ENCODE assay signal across 2 cellular contexts in the genomic region with DNA sequence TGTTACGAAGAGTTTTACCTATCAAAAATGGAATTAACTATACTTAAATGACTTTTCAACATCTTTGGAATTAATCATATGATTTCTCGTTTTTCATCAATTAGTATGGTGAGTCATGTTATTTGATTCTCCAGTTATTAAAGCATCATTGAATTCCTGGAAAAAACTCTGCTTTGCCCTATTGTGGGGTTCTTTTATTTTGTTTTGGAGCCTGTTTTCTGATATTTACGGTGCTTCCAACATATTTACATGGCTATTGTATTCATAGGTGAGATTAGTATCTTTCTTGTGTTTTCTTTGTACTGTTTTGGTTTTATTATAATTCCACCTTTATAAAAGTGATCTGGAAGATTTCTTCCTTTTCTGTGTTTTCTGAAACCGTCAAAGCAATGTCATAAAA.
TF ChIP-seq lines count a peak whose summit lies in the region.

No MANE protein-coding gene starts in this region.

TF ChIP-seq in HepG2, 621 proteins besides CTCF, POLR2A, EP300 and RAD21:
- TF ChIP-seq ZNF292 (CRISPR knock-in tag; IDR thresholded peaks at IDR 0.05; ENCODE audit: borderline replicate concordance, low read depth) (no peak), GZF1 (CRISPR knock-in tag; IDR thresholded peaks at IDR 0.05) (peak; percentile 78; the same call in 1 of the 2 replicates), PHF8 (CRISPR knock-in tag; IDR thresholded peaks at IDR 0.05) (no peak)

TF ChIP-seq in H1, 55 proteins besides CTCF, POLR2A, EP300 and RAD21 (continued from another document):
- TF ChIP-seq, protein P1, sequence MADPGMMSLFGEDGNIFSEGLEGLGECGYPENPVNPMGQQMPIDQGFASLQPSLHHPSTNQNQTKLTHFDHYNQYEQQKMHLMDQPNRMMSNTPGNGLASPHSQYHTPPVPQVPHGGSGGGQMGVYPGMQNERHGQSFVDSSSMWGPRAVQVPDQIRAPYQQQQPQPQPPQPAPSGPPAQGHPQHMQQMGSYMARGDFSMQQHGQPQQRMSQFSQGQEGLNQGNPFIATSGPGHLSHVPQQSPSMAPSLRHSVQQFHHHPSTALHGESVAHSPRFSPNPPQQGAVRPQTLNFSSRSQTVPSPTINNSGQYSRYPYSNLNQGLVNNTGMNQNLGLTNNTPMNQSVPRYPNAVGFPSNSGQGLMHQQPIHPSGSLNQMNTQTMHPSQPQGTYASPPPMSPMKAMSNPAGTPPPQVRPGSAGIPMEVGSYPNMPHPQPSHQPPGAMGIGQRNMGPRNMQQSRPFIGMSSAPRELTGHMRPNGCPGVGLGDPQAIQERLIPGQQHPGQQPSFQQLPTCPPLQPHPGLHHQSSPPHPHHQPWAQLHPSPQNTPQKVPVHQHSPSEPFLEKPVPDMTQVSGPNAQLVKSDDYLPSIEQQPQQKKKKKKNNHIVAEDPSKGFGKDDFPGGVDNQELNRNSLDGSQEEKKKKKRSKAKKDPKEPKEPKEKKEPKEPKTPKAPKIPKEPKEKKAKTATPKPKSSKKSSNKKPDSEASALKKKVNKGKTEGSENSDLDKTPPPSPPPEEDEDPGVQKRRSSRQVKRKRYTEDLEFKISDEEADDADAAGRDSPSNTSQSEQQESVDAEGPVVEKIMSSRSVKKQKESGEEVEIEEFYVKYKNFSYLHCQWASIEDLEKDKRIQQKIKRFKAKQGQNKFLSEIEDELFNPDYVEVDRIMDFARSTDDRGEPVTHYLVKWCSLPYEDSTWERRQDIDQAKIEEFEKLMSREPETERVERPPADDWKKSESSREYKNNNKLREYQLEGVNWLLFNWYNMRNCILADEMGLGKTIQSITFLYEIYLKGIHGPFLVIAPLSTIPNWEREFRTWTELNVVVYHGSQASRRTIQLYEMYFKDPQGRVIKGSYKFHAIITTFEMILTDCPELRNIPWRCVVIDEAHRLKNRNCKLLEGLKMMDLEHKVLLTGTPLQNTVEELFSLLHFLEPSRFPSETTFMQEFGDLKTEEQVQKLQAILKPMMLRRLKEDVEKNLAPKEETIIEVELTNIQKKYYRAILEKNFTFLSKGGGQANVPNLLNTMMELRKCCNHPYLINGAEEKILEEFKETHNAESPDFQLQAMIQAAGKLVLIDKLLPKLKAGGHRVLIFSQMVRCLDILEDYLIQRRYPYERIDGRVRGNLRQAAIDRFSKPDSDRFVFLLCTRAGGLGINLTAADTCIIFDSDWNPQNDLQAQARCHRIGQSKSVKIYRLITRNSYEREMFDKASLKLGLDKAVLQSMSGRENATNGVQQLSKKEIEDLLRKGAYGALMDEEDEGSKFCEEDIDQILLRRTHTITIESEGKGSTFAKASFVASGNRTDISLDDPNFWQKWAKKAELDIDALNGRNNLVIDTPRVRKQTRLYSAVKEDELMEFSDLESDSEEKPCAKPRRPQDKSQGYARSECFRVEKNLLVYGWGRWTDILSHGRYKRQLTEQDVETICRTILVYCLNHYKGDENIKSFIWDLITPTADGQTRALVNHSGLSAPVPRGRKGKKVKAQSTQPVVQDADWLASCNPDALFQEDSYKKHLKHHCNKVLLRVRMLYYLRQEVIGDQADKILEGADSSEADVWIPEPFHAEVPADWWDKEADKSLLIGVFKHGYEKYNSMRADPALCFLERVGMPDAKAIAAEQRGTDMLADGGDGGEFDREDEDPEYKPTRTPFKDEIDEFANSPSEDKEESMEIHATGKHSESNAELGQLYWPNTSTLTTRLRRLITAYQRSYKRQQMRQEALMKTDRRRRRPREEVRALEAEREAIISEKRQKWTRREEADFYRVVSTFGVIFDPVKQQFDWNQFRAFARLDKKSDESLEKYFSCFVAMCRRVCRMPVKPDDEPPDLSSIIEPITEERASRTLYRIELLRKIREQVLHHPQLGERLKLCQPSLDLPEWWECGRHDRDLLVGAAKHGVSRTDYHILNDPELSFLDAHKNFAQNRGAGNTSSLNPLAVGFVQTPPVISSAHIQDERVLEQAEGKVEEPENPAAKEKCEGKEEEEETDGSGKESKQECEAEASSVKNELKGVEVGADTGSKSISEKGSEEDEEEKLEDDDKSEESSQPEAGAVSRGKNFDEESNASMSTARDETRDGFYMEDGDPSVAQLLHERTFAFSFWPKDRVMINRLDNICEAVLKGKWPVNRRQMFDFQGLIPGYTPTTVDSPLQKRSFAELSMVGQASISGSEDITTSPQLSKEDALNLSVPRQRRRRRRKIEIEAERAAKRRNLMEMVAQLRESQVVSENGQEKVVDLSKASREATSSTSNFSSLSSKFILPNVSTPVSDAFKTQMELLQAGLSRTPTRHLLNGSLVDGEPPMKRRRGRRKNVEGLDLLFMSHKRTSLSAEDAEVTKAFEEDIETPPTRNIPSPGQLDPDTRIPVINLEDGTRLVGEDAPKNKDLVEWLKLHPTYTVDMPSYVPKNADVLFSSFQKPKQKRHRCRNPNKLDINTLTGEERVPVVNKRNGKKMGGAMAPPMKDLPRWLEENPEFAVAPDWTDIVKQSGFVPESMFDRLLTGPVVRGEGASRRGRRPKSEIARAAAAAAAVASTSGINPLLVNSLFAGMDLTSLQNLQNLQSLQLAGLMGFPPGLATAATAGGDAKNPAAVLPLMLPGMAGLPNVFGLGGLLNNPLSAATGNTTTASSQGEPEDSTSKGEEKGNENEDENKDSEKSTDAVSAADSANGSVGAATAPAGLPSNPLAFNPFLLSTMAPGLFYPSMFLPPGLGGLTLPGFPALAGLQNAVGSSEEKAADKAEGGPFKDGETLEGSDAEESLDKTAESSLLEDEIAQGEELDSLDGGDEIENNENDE (IDR thresholded peaks at IDR 0.05; ENCODE audit: insufficient replicate concordance, low read length) = peak; percentile 96
- TF ChIP-seq SUZ12 (IDR thresholded peaks at IDR 0.05; ENCODE audit: low read length) = no peak
TF ChIP-seq in H1: peak in this region for 1.
